ENCODE assay signal across 1 cellular context in the genomic region with DNA sequence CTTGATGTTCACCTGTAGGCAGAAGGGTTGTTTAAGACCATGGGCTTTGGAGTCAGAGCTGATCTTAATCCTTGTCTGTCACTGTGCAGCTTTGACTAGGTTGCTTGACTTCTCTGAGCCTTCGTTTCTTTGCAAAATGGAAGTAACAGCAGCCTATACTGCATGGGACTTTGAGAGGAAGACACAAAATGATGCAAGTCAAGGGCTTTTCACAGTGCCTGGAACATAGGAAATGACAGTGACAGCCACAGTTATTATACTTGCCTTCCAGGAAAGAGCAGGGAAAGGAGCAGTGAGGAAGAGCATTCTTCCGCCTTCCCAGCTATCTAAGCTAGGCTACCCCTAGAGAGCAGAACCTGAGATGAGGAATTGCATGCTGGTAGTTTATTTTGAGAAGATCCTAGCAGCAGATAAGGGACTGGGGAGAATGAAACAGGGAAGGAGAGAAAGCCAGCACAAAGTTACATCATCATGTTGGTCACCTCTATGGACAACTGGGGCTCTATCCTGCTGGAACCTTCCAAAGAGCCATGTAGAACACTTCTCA.
TF ChIP-seq lines count a peak whose summit lies in the region.

No MANE protein-coding gene starts in this region.

TF ChIP-seq in HEK293, 187 proteins besides CTCF, POLR2A, EP300 and RAD21 (continued from another document):
- TF ChIP-seq, protein P1, sequence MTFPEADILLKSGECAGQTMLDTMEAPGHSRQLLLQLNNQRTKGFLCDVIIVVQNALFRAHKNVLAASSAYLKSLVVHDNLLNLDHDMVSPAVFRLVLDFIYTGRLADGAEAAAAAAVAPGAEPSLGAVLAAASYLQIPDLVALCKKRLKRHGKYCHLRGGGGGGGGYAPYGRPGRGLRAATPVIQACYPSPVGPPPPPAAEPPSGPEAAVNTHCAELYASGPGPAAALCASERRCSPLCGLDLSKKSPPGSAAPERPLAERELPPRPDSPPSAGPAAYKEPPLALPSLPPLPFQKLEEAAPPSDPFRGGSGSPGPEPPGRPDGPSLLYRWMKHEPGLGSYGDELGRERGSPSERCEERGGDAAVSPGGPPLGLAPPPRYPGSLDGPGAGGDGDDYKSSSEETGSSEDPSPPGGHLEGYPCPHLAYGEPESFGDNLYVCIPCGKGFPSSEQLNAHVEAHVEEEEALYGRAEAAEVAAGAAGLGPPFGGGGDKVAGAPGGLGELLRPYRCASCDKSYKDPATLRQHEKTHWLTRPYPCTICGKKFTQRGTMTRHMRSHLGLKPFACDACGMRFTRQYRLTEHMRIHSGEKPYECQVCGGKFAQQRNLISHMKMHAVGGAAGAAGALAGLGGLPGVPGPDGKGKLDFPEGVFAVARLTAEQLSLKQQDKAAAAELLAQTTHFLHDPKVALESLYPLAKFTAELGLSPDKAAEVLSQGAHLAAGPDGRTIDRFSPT (tag by site-specific recombination; IDR thresholded peaks at IDR 0.05) = no peak
- TF ChIP-seq ZNF585B (tag by site-specific recombination; IDR thresholded peaks at IDR 0.05) (no peak), RBAK (tag by site-specific recombination; IDR thresholded peaks at IDR 0.05) (no peak), ZNF488 (tag by site-specific recombination; IDR thresholded peaks at IDR 0.05) (no peak), ZNF354C (tag by site-specific recombination; IDR thresholded peaks at IDR 0.05; ENCODE audit: borderline replicate concordance, low read depth) (no peak), ZNF837 (tag by site-specific recombination; IDR thresholded peaks at IDR 0.05) (no peak), PRDM10 (tag by site-specific recombination; IDR thresholded peaks at IDR 0.05) (0 out of 2 replicates have a peak, but pooled peaks have one; percentile 13), KLF16 (tag by site-specific recombination; IDR thresholded peaks at IDR 0.05) (no peak), ZBTB10 (tag by site-specific recombination; IDR thresholded peaks at IDR 0.05) (no peak), ZNF404 (tag by site-specific recombination; IDR thresholded peaks at IDR 0.05) (no peak), REPIN1 (tag by site-specific recombination; IDR thresholded peaks at IDR 0.05; ENCODE audit: low read depth) (no peak), IKZF3 (tag by site-specific recombination; IDR thresholded peaks at IDR 0.05) (0 out of 2 replicates have a peak, but pooled peaks have one; percentile 13), MZF1 (tag by site-specific recombination; IDR thresholded peaks at IDR 0.05; ENCODE audit: borderline replicate concordance) (no peak), GLI2 (tag by site-specific recombination; IDR thresholded peaks at IDR 0.05; ENCODE audit: borderline replicate concordance, low read depth) (no peak), ZNF248 (tag by site-specific recombination; IDR thresholded peaks at IDR 0.05) (no peak), ZBTB44 (tag by site-specific recombination; IDR thresholded peaks at IDR 0.05) (0 out of 2 replicates have a peak, but pooled peaks have one; percentile 50), ZNF580 (tag by site-specific recombination; IDR thresholded peaks at IDR 0.05) (0 out of 2 replicates have a peak, but pooled peaks have one; percentile 42), ZFP41 (tag by site-specific recombination; IDR thresholded peaks at IDR 0.05; ENCODE audit: borderline replicate concordance) (no peak), ZNF529 (tag by site-specific recombination; IDR thresholded peaks at IDR 0.05; ENCODE audit: insufficient replicate concordance) (no peak), ZNF558 (tag by site-specific recombination; IDR thresholded peaks at IDR 0.05) (no peak), ZNF792 (tag by site-specific recombination; IDR thresholded peaks at IDR 0.05) (no peak), SETDB1 (IDR thresholded peaks at IDR 0.05; ENCODE audit: insufficient read length, low read length) (peak; percentile 52), ZNF560 (tag by site-specific recombination; IDR thresholded peaks at IDR 0.05; ENCODE audit: borderline replicate concordance) (no peak), ZNF830 (tag by site-specific recombination; IDR thresholded peaks at IDR 0.05; ENCODE audit: low read depth) (no peak), ZNF169 (tag by site-specific recombination; IDR thresholded peaks at IDR 0.05) (no peak), ZIC2 (tag by site-specific recombination; IDR thresholded peaks at IDR 0.05) (0 out of 2 replicates have a peak, but pooled peaks have one; percentile 27), ZNF639 (tag by site-specific recombination; IDR thresholded peaks at IDR 0.05) (no peak), ZNF366 (tag by site-specific recombination; conservative IDR thresholded peaks at IDR 0.05) (no peak)
- TF ChIP-seq, protein P2, sequence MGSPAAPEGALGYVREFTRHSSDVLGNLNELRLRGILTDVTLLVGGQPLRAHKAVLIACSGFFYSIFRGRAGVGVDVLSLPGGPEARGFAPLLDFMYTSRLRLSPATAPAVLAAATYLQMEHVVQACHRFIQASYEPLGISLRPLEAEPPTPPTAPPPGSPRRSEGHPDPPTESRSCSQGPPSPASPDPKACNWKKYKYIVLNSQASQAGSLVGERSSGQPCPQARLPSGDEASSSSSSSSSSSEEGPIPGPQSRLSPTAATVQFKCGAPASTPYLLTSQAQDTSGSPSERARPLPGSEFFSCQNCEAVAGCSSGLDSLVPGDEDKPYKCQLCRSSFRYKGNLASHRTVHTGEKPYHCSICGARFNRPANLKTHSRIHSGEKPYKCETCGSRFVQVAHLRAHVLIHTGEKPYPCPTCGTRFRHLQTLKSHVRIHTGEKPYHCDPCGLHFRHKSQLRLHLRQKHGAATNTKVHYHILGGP (tag by site-specific recombination; IDR thresholded peaks at IDR 0.05) = peak; percentile 86
TF ChIP-seq in HEK293: peak in this region for 12.
